9 cellular contexts compared by ENCODE assay signal in the genomic region with DNA sequence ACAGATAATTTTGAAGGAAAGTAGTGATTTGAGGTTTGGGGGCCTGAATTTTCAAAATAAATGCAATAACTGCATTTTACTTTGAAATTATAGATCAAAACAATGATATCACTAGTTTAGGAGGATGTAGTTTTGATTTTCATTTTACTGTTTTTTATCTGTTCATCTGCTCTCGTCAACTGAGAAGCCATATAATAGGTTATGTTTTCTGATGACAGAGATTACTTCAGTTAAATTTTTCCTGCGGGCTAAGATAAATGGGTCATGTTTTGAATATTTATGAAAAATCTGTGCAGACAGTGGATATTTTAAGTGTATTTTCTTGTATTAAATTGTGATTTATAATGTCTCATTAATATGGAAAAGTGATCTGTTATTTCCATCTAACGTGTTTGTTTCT.
"Had no signal": no experiment of that assay in that cellular context is flagged by ENCODE, and none has a peak within 500 bp of the region (broad histone marks: within the 10 kb centered on the region; RNA-seq: fewer than 3 reads in every experiment).

No MANE protein-coding gene starts in this region.

- H3K4me1 Mint-ChIP-seq: IgD-negative memory B cell had no signal

- H3K27ac ChIP-seq: GM23248, HL-60 had no signal

- H3K36me3 Mint-ChIP-seq: IgD-negative memory B cell had no signal

- H3K9ac ChIP-seq: GM23248 had no signal

- H3K36me3 ChIP-seq: HAP-1 had no signal

- ATAC-seq: HCT116, HepG2 had no signal

- H3K4me3 ChIP-seq: GM23248, HAP-1 had no signal

- H3K27ac Mint-ChIP-seq: HFFc6, IgD-negative memory B cell had no signal

- H3K9me3 ChIP-seq: HAP-1 had no signal

- H3K4me1 ChIP-seq: HAP-1 had no signal

- FAIRE-seq: HepG2 had no signal

- H2AFZ ChIP-seq: GM23248 had no signal

- H3K4me3 Mint-ChIP-seq: HFFc6, IgD-negative memory B cell had no signal

- DNase-seq: GM23248, GOT3, H7, HFFc6 had no signal

- H3K27me3 Mint-ChIP-seq: IgD-negative memory B cell had no signal
